In the genomic region with DNA sequence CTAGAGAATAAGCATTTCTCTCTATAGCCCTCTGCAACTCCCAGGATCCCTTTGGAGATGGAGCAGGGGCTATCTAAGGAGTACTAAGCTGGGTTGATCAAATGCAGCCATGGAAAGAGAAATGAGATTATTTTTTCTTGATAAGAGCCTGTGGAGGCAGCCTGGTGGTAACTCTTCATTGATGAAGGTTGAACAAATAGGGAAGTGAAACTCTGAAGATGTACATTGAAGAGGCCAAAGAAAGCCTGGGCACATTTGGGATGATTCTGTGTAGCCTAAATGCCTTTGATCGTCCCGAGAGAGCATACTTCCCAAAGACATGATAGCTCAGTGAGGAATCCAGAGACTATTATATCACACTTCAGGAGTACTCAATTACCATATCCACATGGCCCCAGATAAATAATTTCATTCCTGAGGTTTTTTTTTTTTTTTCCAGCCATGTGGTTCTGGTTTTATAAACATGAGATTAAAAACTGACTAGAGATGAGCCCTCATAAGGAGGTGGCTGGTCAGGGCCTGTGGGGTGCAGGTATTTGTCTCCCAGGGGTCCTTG, we compare ENCODE assay signal across 15 cellular contexts.
A peak's percentile ranks its signal among the peaks of the same experiment; 100 is the strongest.
DNase-seq lines count a peak whose midpoint lies in the region; ATAC-seq and TF ChIP-seq lines count a peak whose summit lies in the region.
"Had no signal": no experiment of that assay in that cellular context is flagged by ENCODE, and none has a peak within 500 bp of the region (broad histone marks: within the 10 kb centered on the region; RNA-seq: fewer than 3 reads in every experiment).

No MANE protein-coding gene starts in this region.

- peak overlapping the region; percentile 29; the same call in 1 of the 2 replicates for H3K4me3 ChIP-seq in GM08714 (ENCODE audit: low read length)
- H3K4me3 ChIP-seq: SJCRH30 had no signal

- ATAC-seq in GM21367 (IDR thresholded peaks at IDR 0.05; ENCODE audit: unreplicated experiment) (peak; percentile 36), HG03103 (IDR thresholded peaks at IDR 0.05; ENCODE audit: low read depth, unreplicated experiment) (peak; percentile 41), SK-N-SH treated with all-trans-retinoic acid at 6 μM for 48 hours (peak; percentile 31; the same call in 1 of the 3 replicates), GM21737 (IDR thresholded peaks at IDR 0.05; ENCODE audit: unreplicated experiment) (no peak), GM21786 (IDR thresholded peaks at IDR 0.05; ENCODE audit: unreplicated experiment) (no peak)
- ATAC-seq: activated CD8-positive, alpha-beta memory T cell treated with anti-CD3 and anti-CD28 coated beads, Interleukin-2, amount 10 ng/mL, durations not matched to agents 7 days and 5 days; activated naive CD4-positive, alpha-beta T cell treated with anti-CD3 and anti-CD28 coated beads, Interleukin-2, amount 50 U/mL, for 72 hours; left cardiac atrium; stimulated activated effector memory CD8-positive, alpha-beta T cell treated with anti-CD3 and anti-CD28 coated beads, Interleukin-12 subunit alpha, Interleukin-12 subunit beta, amount 100 ng/mL, for 72 hours had no signal

- DNase-seq in GM19238 (ENCODE audit: insufficient read length, low spot score) (no peak), head of caudate nucleus (no peak)
- DNase-seq: activated CD8-positive, alpha-beta memory T cell treated with anti-CD3 and anti-CD28 coated beads, Interleukin-2, amount 10 ng/mL, durations not matched to agents 7 days and 5 days; left cardiac atrium; NCI-H187 treated with DMSO at 0.1 percent for 48 hours; NCI-H82; SJCRH30 had no signal

- intact Hi-C loops in head of caudate nucleus (cut with DNase I) = no loop called here

TF ChIP-seq in SK-N-SH treated with all-trans-retinoic acid at 6 μM for 48 hours, 23 proteins besides CTCF, POLR2A, EP300 and RAD21:
- TF ChIP-seq, protein P1, sequence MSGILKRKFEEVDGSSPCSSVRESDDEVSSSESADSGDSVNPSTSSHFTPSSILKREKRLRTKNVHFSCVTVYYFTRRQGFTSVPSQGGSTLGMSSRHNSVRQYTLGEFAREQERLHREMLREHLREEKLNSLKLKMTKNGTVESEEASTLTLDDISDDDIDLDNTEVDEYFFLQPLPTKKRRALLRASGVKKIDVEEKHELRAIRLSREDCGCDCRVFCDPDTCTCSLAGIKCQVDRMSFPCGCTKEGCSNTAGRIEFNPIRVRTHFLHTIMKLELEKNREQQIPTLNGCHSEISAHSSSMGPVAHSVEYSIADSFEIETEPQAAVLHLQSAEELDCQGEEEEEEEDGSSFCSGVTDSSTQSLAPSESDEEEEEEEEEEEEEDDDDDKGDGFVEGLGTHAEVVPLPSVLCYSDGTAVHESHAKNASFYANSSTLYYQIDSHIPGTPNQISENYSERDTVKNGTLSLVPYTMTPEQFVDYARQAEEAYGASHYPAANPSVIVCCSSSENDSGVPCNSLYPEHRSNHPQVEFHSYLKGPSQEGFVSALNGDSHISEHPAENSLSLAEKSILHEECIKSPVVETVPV (CRISPR knock-in tag; IDR thresholded peaks at IDR 0.05) = no peak
- no peak for TF ChIP-seq TOX (CRISPR knock-in tag; IDR thresholded peaks at IDR 0.05; ENCODE audit: borderline replicate concordance)
- TF ChIP-seq, protein P2, sequence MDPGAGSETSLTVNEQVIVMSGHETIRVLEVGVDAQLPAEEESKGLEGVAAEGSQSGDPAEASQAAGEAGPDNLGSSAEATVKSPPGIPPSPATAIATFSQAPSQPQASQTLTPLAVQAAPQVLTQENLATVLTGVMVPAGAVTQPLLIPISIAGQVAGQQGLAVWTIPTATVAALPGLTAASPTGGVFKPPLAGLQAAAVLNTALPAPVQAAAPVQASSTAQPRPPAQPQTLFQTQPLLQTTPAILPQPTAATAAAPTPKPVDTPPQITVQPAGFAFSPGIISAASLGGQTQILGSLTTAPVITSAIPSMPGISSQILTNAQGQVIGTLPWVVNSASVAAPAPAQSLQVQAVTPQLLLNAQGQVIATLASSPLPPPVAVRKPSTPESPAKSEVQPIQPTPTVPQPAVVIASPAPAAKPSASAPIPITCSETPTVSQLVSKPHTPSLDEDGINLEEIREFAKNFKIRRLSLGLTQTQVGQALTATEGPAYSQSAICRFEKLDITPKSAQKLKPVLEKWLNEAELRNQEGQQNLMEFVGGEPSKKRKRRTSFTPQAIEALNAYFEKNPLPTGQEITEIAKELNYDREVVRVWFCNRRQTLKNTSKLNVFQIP (CRISPR knock-in tag; IDR thresholded peaks at IDR 0.05; ENCODE audit: borderline replicate concordance, low read depth) = no peak
- no peak for TF ChIP-seq ZNF565 (CRISPR knock-in tag; conservative IDR thresholded peaks at IDR 0.05; ENCODE audit: low read depth)
- TF ChIP-seq ZC3H10 (CRISPR knock-in tag; IDR thresholded peaks at IDR 0.05) = no peak
- TF ChIP-seq ISL1 (CRISPR knock-in tag; IDR thresholded peaks at IDR 0.05) = no peak
- no peak for TF ChIP-seq OSR1 (CRISPR knock-in tag; IDR thresholded peaks at IDR 0.05)
- TF ChIP-seq TCF4 (CRISPR knock-in tag; IDR thresholded peaks at IDR 0.05; ENCODE audit: borderline replicate concordance) = peak; percentile 50; the same call in 1 of the 2 replicates

Comparison
In these comparisons a context has a peak if more than half of its experiments do, and no peak if none do; other contexts are left out.
1. ATAC-seq: peak in GM21367 (single experiment), HG03103 (single experiment) and SK-N-SH treated with all-trans-retinoic acid at 6 μM for 48 hours (single experiment); none in GM21737 (single experiment) and GM21786 (single experiment).